In genomic region chr7:25949672-25950487, GRCh38 we compare ENCODE assay signal across 8 cellular contexts.
DNase-seq lines count a peak whose midpoint lies in the region; ATAC-seq and TF ChIP-seq lines count a peak whose summit lies in the region.

No MANE protein-coding gene starts in this region.

- TF ChIP-seq POLR2A in adrenal gland (IDR thresholded peaks at IDR 0.05), result peak in 1 of 2 donors; percentile 44

- peaks cover 0 to 4% (median 2%) of the 10 kb centered on the region in 3 donors for H3K36me3 Mint-ChIP-seq in CD8-positive, alpha-beta memory T cell

- POLR2A ChIA-PET in CD8-positive, alpha-beta memory T cell (lab: Charles Lee), result no interaction called here

- H3K9me3 Mint-ChIP-seq in CD8-positive, alpha-beta memory T cell, result no peaks in the 10 kb centered on the region

- intact Hi-C loops in adrenal gland (cut with DNase I) (no loop called here), upper lobe of right lung (cut with DNase I) (no loop called here)

- H3K27ac Mint-ChIP-seq in CD8-positive, alpha-beta memory T cell, result peak overlapping the region in 4 of 8 donors; percentile 43 to 83 (median 54)

- ATAC-seq in HG02678 (IDR thresholded peaks at IDR 0.05; ENCODE audit: unreplicated experiment) (peak; percentile 19), upper lobe of right lung (no peak), GM18520 (IDR thresholded peaks at IDR 0.05; ENCODE audit: unreplicated experiment) (no peak)

- H3K27me3 ChIP-seq in CD8-positive, alpha-beta memory T cell (ENCODE audit: insufficient read depth, low read length, poor library complexity, severe bottlenecking), result no peaks in the 10 kb centered on the region
- no peaks in the 10 kb centered on the region for H3K27me3 ChIP-seq in adrenal gland
- H3K27me3 ChIP-seq in liver (ENCODE audit: control insufficient read depth in 4 of 4, insufficient read depth in 4 of 4, low read length in 3 of 4), result no peaks in the 10 kb centered on the region
- no peaks in the 10 kb centered on the region for H3K27me3 ChIP-seq in upper lobe of right lung

- peak overlapping the region; percentile 22 for H3K27ac ChIP-seq in CD8-positive, alpha-beta memory T cell (ENCODE audit: low read depth, low read length)
- peak overlapping the region in 3 of 5 donors; percentile 60 to 94 (median 74) for H3K27ac ChIP-seq in adrenal gland
- H3K27ac ChIP-seq in liver (ENCODE audit: low read depth in 1 of 2, low read length in 2 of 2), result peak overlapping the region; percentile 90 to 93
- peak overlapping the region; percentile 66 for H3K27ac ChIP-seq in upper lobe of right lung

- WGBS in adrenal gland, 4 donors, result 9 to 19% (median 10%) methylated on average over 28 to 32 of the region's 32 CpGs
- 4% methylated on average over 32 of the region's 32 CpGs for WGBS in liver

- TF ChIP-seq RAD21 in liver (IDR thresholded peaks at IDR 0.05), result peak; percentile 22 to 64

- CTCF ChIA-PET in CD8-positive, alpha-beta memory T cell (lab: Charles Lee), result interaction anchor here (0.9 to 1.7 kb wide), 3 partner anchors 9 to 55 kb away, joined by 3 to 5 read pairs (median 3); no protein-coding TSS in a partner anchor

- peak in 4 of 6 experiments; percentile 11 to 40 (median 20) for TF ChIP-seq CTCF in adrenal gland (IDR thresholded peaks at IDR 0.05)
- TF ChIP-seq CTCF in liver (IDR thresholded peaks at IDR 0.05; ENCODE audit: low read depth, low read length, missing input control), result peak; percentile 38
- TF ChIP-seq CTCF in upper lobe of right lung (IDR thresholded peaks at IDR 0.05), result no peak

- peak overlapping the region; percentile 40 to 74 for H3K9ac ChIP-seq in liver (ENCODE audit: low read depth in 1 of 2, low read length in 2 of 2)

- H3K9me3 ChIP-seq in CD8-positive, alpha-beta memory T cell (ENCODE audit: low read length), result no peaks in the 10 kb centered on the region
- H3K9me3 ChIP-seq in adrenal gland (replicated peaks in 1 of 3) (no peaks in the 10 kb centered on the region), liver (ENCODE audit: control insufficient read depth in 4 of 4, low read length in 3 of 4) (no peaks in the 10 kb centered on the region), upper lobe of right lung (no peaks in the 10 kb centered on the region)

- H3K4me1 ChIP-seq in CD8-positive, alpha-beta memory T cell (ENCODE audit: insufficient read depth, low read length), result peaks cover 8% of the 10 kb centered on the region
- H3K4me1 ChIP-seq in adrenal gland (replicated peaks in 1 of 2), result peaks cover 0 to 11% of the 10 kb centered on the region in 2 donors
- H3K4me1 ChIP-seq in liver (ENCODE audit: control insufficient read depth in 4 of 4, insufficient read depth in 4 of 4, low read length in 3 of 4), result peaks cover 4 to 22% (median 17%) of the 10 kb centered on the region in 4 donors
- peaks cover 15% of the 10 kb centered on the region for H3K4me1 ChIP-seq in upper lobe of right lung

- H3K4me3 Mint-ChIP-seq in CD8-positive, alpha-beta memory T cell, result peak overlapping the region; percentile 71 to 92 (median 83)

- H3K4me3 ChIP-seq in CD8-positive, alpha-beta memory T cell (ENCODE audit: low read length), result peak overlapping the region; percentile 58
- H3K4me3 ChIP-seq in adrenal gland (peak overlapping the region in 3 of 4 donors; percentile 5 to 98 (median 82)), liver (ENCODE audit: low read depth in 1 of 3, low read length in 3 of 3) (peak overlapping the region; percentile 50 to 93 (median 90)), upper lobe of right lung (peak overlapping the region; percentile 71)

- H3K27me3 Mint-ChIP-seq in CD8-positive, alpha-beta memory T cell, result peaks cover under 1 to 18% of the 10 kb centered on the region in 2 donors

- peak in 1 of 5 donors; percentile 12 for DNase-seq in CD8-positive, alpha-beta memory T cell
- DNase-seq in adrenal gland (peak; percentile 45 to 61 (median 49)), upper lobe of right lung (peak; percentile 70), EL (no peak), NCI-H2029 treated with DMSO at 0.1 percent for 48 hours (lab: John Stamatoyannopoulos, UW) (no peak)

- peaks cover 13 to 21% (median 16%) of the 10 kb centered on the region in 3 donors for H3K4me1 Mint-ChIP-seq in CD8-positive, alpha-beta memory T cell

- no peaks in the 10 kb centered on the region for H3K36me3 ChIP-seq in CD8-positive, alpha-beta memory T cell (ENCODE audit: insufficient read depth, low read length)
- H3K36me3 ChIP-seq in adrenal gland (replicated peaks in 1 of 2) (no peaks in the 10 kb centered on the region), liver (ENCODE audit: control insufficient read depth in 4 of 4, insufficient read depth in 3 of 4, low read depth in 1 of 4, low read length in 3 of 4) (no peaks in the 10 kb centered on the region), upper lobe of right lung (no peaks in the 10 kb centered on the region)

TF ChIP-seq in liver, 16 proteins besides CTCF, POLR2A, EP300 and RAD21:
- TF ChIP-seq TAF1 (conservative IDR thresholded peaks at IDR 0.05), result peak; percentile 34
- TF ChIP-seq REST (IDR thresholded peaks at IDR 0.05), result no peak
- no peak for TF ChIP-seq EGR1 (IDR thresholded peaks at IDR 0.05; ENCODE audit: low read depth in 2 of 2)
- peak; percentile 28 for TF ChIP-seq HNF4G (IDR thresholded peaks at IDR 0.05)
- peak in 1 of 2 donors; percentile 32 for TF ChIP-seq HNF4A (conservative IDR thresholded peaks at IDR 0.05)

Comparison
In these comparisons a context has a peak if more than half of its experiments do, and no peak if none do; other contexts are left out.
1. DNase-seq: peak in adrenal gland (7 of 7) and upper lobe of right lung (single experiment); none in EL (single experiment) and NCI-H2029 treated with DMSO at 0.1 percent for 48 hours (single experiment).
2. H3K27ac ChIP-seq: peak in every context shown above with its lines; median percentile 92 in liver; 74 in adrenal gland; 66 in upper lobe of right lung; 22 in CD8-positive, alpha-beta memory T cell.
3. Peak in every context shown above with its lines, with median percentiles within 50 percentile points of each other: H3K4me3 ChIP-seq.